1 cellular context compared by ENCODE assay signal in the genomic region with DNA sequence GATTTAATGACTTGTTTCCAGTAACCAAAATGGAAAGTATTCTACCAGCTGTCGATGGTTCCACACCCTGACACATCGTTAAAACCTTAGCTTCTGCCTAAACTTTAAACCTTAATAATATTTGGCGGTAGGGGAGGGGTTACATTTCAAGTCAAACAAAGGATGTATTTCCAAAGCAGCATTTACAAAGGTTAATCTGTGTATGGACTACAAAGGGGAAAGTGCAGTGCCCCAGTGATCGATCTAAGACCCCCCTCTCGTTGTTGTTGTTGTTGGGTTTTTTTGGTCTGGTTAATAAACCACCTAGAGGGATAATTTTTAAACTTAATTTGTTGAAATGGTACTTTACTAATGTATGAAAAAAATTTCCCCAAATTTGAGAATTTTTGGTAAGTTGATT.
TF ChIP-seq lines count a peak whose summit lies in the region.

No MANE protein-coding gene starts in this region.

TF ChIP-seq in SK-N-SH treated with all-trans-retinoic acid at 6 μM for 48 hours, 23 proteins besides CTCF, POLR2A, EP300 and RAD21 (continued from another document):
- TF ChIP-seq, protein P1, sequence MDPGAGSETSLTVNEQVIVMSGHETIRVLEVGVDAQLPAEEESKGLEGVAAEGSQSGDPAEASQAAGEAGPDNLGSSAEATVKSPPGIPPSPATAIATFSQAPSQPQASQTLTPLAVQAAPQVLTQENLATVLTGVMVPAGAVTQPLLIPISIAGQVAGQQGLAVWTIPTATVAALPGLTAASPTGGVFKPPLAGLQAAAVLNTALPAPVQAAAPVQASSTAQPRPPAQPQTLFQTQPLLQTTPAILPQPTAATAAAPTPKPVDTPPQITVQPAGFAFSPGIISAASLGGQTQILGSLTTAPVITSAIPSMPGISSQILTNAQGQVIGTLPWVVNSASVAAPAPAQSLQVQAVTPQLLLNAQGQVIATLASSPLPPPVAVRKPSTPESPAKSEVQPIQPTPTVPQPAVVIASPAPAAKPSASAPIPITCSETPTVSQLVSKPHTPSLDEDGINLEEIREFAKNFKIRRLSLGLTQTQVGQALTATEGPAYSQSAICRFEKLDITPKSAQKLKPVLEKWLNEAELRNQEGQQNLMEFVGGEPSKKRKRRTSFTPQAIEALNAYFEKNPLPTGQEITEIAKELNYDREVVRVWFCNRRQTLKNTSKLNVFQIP (CRISPR knock-in tag; IDR thresholded peaks at IDR 0.05; ENCODE audit: borderline replicate concordance, low read depth) = no peak
- TF ChIP-seq RARB (CRISPR knock-in tag; IDR thresholded peaks at IDR 0.05) (no peak), PATZ1 (CRISPR knock-in tag; IDR thresholded peaks at IDR 0.05; ENCODE audit: borderline replicate concordance) (no peak), ARNTL (CRISPR knock-in tag; IDR thresholded peaks at IDR 0.05; ENCODE audit: borderline replicate concordance, low read depth) (no peak), TSHZ2 (CRISPR knock-in tag; IDR thresholded peaks at IDR 0.05) (no peak), ZNF8 (CRISPR knock-in tag; IDR thresholded peaks at IDR 0.05) (no peak), TCF4 (CRISPR knock-in tag; IDR thresholded peaks at IDR 0.05; ENCODE audit: borderline replicate concordance) (no peak)
